In genomic region chr5:107372723-107373487, GRCh38 we compare ENCODE assay signal across 24 cellular contexts.
A peak's percentile ranks its signal among the peaks of the same experiment; 100 is the strongest.
DNase-seq lines count a peak whose midpoint lies in the region; ATAC-seq and TF ChIP-seq lines count a peak whose summit lies in the region.
"Had no signal": no experiment of that assay in that cellular context is flagged by ENCODE, and none has a peak within 500 bp of the region (broad histone marks: within the 10 kb centered on the region; RNA-seq: fewer than 3 reads in every experiment).

No MANE protein-coding gene starts in this region.

- DNase-seq in SK-N-SH = no peak
- peak; percentile 8 to 32 for DNase-seq in cardiac fibroblast (ENCODE audit: low read depth in 2 of 2)
- DNase-seq in glutamatergic neuron = no peak
- DNase-seq in thoracic aorta (ENCODE audit: low spot score) = no peak
- no peak for DNase-seq in epidermal melanocyte (ENCODE audit: insufficient read length, low spot score)
- DNase-seq in activated naive CD4-positive, alpha-beta T cell treated with anti-CD3 and anti-CD28 coated beads, Interleukin-2, amount 10 ng/mL, durations not matched to agents 7 days and 5 days = no peak
- DNase-seq in NCI-H1105 (lab: John Stamatoyannopoulos, UW) = no peak
- DNase-seq: activated CD4-positive, alpha-beta T cell treated with anti-CD3 and anti-CD28 coated beads, Interleukin-2, amount 10 ng/mL, durations not matched to agents 24 days and 14 days; activated CD8-positive, alpha-beta memory T cell treated with anti-CD3 and anti-CD28 coated beads, Interleukin-2, amount 10 ng/mL, durations not matched to agents 7 days and 5 days; activated naive CD4-positive, alpha-beta T cell treated with anti-CD3 and anti-CD28 coated beads for 36 hours; activated T-cell treated with anti-CD3 and anti-CD28 coated beads, Interleukin-2, amount 50 U/mL, for 72 hours; DMS79 treated with DMSO at 0.1 percent for 48 hours; effector CD4-positive, alpha-beta T cell; KG1; NCI-H1436 treated with DMSO at 0.1 percent for 48 hours; NCI-H510A treated with DMSO at 0.1 percent for 48 hours; stomach had no signal

- CTCF ChIA-PET in SK-N-SH (lab: Yijun Ruan, JAX) = interaction anchor here (0.6 kb wide), 1 partner anchor 957 kb away, joined by 3 read pairs; no protein-coding TSS in a partner anchor
- CTCF ChIA-PET in activated naive CD4-positive, alpha-beta T cell treated with anti-CD3 and anti-CD28 coated beads, Interleukin-2, amount 10 ng/mL, durations not matched to agents 7 days and 5 days (lab: Charles Lee) = no interaction called here

- H3K36me3 ChIP-seq in SK-N-SH (replicated peaks in 1 of 2; ENCODE audit: control insufficient read depth in 1 of 2, insufficient read depth in 2 of 2, low read length in 1 of 2) = no peaks in the 10 kb centered on the region
- no peaks in the 10 kb centered on the region for H3K36me3 ChIP-seq in thoracic aorta
- H3K36me3 ChIP-seq: stomach had no signal

- H3K9me3 Mint-ChIP-seq in glutamatergic neuron (ENCODE audit: unreplicated experiment) = peaks cover 3% of the 10 kb centered on the region
- no peaks in the 10 kb centered on the region for H3K9me3 Mint-ChIP-seq in activated naive CD4-positive, alpha-beta T cell treated with anti-CD3 and anti-CD28 coated beads, Interleukin-2, amount 10 ng/mL, durations not matched to agents 7 days and 5 days
- H3K9me3 Mint-ChIP-seq: activated CD4-positive, alpha-beta T cell treated with anti-CD3 and anti-CD28 coated beads, Interleukin-2, amount 10 ng/mL, durations not matched to agents 24 days and 14 days; activated naive CD4-positive, alpha-beta T cell treated with anti-CD3 and anti-CD28 coated beads for 36 hours; activated T-cell treated with anti-CD3 and anti-CD28 coated beads, Interleukin-2, amount 50 U/mL, for 72 hours; central memory CD8-positive, alpha-beta T cell; T-helper 2 cell treated with Interferon-gamma antibody and Interleukin-4, amounts not matched to agents 5 μg/mL and 100 μg/mL, for 36 hours; type B pancreatic cell had no signal

- ATAC-seq in SK-N-SH treated with all-trans-retinoic acid at 6 μM for 48 hours = no peak
- no peak for ATAC-seq in thoracic aorta (ENCODE audit: insufficient number of reproducible peaks, low FRiP score, low read depth)
- ATAC-seq: activated CD8-positive, alpha-beta memory T cell treated with anti-CD3 and anti-CD28 coated beads, Interleukin-2, amount 10 ng/mL, durations not matched to agents 7 days and 5 days; activated T-cell treated with anti-CD3 and anti-CD28 coated beads, Interleukin-2, amount 50 U/mL, for 72 hours had no signal

- no peak overlapping the region for H3K27ac ChIP-seq in SK-N-SH (ENCODE audit: low read depth in 2 of 2, low read length in 1 of 2)
- peak overlapping the region; percentile 25 to 33 for H3K27ac ChIP-seq in thoracic aorta
- H3K27ac ChIP-seq: 22Rv1, stomach, VCaP had no signal

- H3K27me3 ChIP-seq in SK-N-SH (ENCODE audit: insufficient read depth) (no peaks in the 10 kb centered on the region), thoracic aorta (replicated peaks; ENCODE audit: insufficient read depth) (no peaks in the 10 kb centered on the region)
- H3K27me3 ChIP-seq: stomach had no signal

- no peak overlapping the region for H3K4me2 ChIP-seq in SK-N-SH

- no peak overlapping the region for H3K9ac ChIP-seq in SK-N-SH

- H3F3A ChIP-seq in SK-N-SH (replicated peaks; ENCODE audit: insufficient read depth) = no peaks in the 10 kb centered on the region

- H3K9me2 ChIP-seq in SK-N-SH = no peaks in the 10 kb centered on the region

- WGBS in SK-N-SH (ENCODE audit: low lambda C conversion rate) = 95% methylated on average over 7 of the region's 7 CpGs

- no peaks in the 10 kb centered on the region for H3K79me2 ChIP-seq in SK-N-SH (ENCODE audit: insufficient read depth)

- no peak overlapping the region for H3K4me3 Mint-ChIP-seq in glutamatergic neuron (ENCODE audit: unreplicated experiment)
- H3K4me3 Mint-ChIP-seq in activated naive CD4-positive, alpha-beta T cell treated with anti-CD3 and anti-CD28 coated beads, Interleukin-2, amount 10 ng/mL, durations not matched to agents 7 days and 5 days = no peak overlapping the region
- H3K4me3 Mint-ChIP-seq: activated CD4-positive, alpha-beta T cell treated with anti-CD3 and anti-CD28 coated beads, Interleukin-2, amount 10 ng/mL, durations not matched to agents 24 days and 14 days; activated CD8-positive, alpha-beta memory T cell treated with anti-CD3 and anti-CD28 coated beads, Interleukin-2, amount 10 ng/mL, durations not matched to agents 7 days and 5 days; activated naive CD4-positive, alpha-beta T cell treated with anti-CD3 and anti-CD28 coated beads for 36 hours; activated T-cell treated with anti-CD3 and anti-CD28 coated beads, Interleukin-2, amount 50 U/mL, for 72 hours; central memory CD8-positive, alpha-beta T cell; T-helper 2 cell treated with Interferon-gamma antibody and Interleukin-4, amounts not matched to agents 5 μg/mL and 100 μg/mL, for 36 hours; type B pancreatic cell had no signal

- POLR2A ChIA-PET in SK-N-SH (lab: Yijun Ruan, JAX) = no interaction called here

- no peak overlapping the region; the same call in 1 of the 2 replicates for H2AFZ ChIP-seq in SK-N-SH (ENCODE audit: low read depth)

- H3K9me3 ChIP-seq in SK-N-SH (no peaks in the 10 kb centered on the region), thoracic aorta (no peaks in the 10 kb centered on the region)
- H3K9me3 ChIP-seq: stomach had no signal

- peaks cover 4% of the 10 kb centered on the region for H3K27me3 Mint-ChIP-seq in glutamatergic neuron (ENCODE audit: unreplicated experiment)
- H3K27me3 Mint-ChIP-seq in activated naive CD4-positive, alpha-beta T cell treated with anti-CD3 and anti-CD28 coated beads, Interleukin-2, amount 10 ng/mL, durations not matched to agents 7 days and 5 days = no peaks in the 10 kb centered on the region
- H3K27me3 Mint-ChIP-seq: central memory CD8-positive, alpha-beta T cell; type B pancreatic cell had no signal

- TF ChIP-seq CTCF in SK-N-SH (IDR thresholded peaks at IDR 0.05) = no peak
- TF ChIP-seq CTCF in cardiac fibroblast (IDR thresholded peaks at IDR 0.05; ENCODE audit: low read depth, low read length) = no peak
- no peak for TF ChIP-seq CTCF in glutamatergic neuron (IDR thresholded peaks at IDR 0.05; ENCODE audit: partially characterized antibody, unreplicated experiment)
- TF ChIP-seq CTCF in thoracic aorta (IDR thresholded peaks at IDR 0.05) = no peak

- no peak for TF ChIP-seq RAD21 in SK-N-SH (IDR thresholded peaks at IDR 0.05; ENCODE audit: low read length)

- H3K4me3 ChIP-seq in SK-N-SH (ENCODE audit: low read depth in 2 of 2, low read length in 1 of 2) = no peak overlapping the region
- no peak overlapping the region for H3K4me3 ChIP-seq in cardiac fibroblast (replicated peaks in 1 of 2; ENCODE audit: low read depth in 2 of 2, low read length in 2 of 2)
- H3K4me3 ChIP-seq in thoracic aorta = peak overlapping the region; percentile 51
- H3K4me3 ChIP-seq: lung, stomach had no signal

- TF ChIP-seq EP300 in SK-N-SH (IDR thresholded peaks at IDR 0.05; ENCODE audit: borderline replicate concordance in 1 of 2, low read depth in 1 of 2, low read length in 1 of 2) = no peak

- H3K4me1 Mint-ChIP-seq in glutamatergic neuron (ENCODE audit: low read depth, unreplicated experiment) = peaks cover 15% of the 10 kb centered on the region
- H3K4me1 Mint-ChIP-seq in activated naive CD4-positive, alpha-beta T cell treated with anti-CD3 and anti-CD28 coated beads, Interleukin-2, amount 10 ng/mL, durations not matched to agents 7 days and 5 days = no peaks in the 10 kb centered on the region
- H3K4me1 Mint-ChIP-seq: activated CD4-positive, alpha-beta T cell treated with anti-CD3 and anti-CD28 coated beads, Interleukin-2, amount 10 ng/mL, durations not matched to agents 24 days and 14 days; activated CD8-positive, alpha-beta memory T cell treated with anti-CD3 and anti-CD28 coated beads, Interleukin-2, amount 10 ng/mL, durations not matched to agents 7 days and 5 days; central memory CD8-positive, alpha-beta T cell had no signal

- peak overlapping the region; percentile 30 for H3K27ac Mint-ChIP-seq in glutamatergic neuron (ENCODE audit: unreplicated experiment)
- H3K27ac Mint-ChIP-seq in activated naive CD4-positive, alpha-beta T cell treated with anti-CD3 and anti-CD28 coated beads, Interleukin-2, amount 10 ng/mL, durations not matched to agents 7 days and 5 days = no peak overlapping the region
- H3K27ac Mint-ChIP-seq: activated CD4-positive, alpha-beta T cell treated with anti-CD3 and anti-CD28 coated beads, Interleukin-2, amount 10 ng/mL, durations not matched to agents 24 days and 14 days; activated CD8-positive, alpha-beta memory T cell treated with anti-CD3 and anti-CD28 coated beads, Interleukin-2, amount 10 ng/mL, durations not matched to agents 7 days and 5 days; activated naive CD4-positive, alpha-beta T cell treated with anti-CD3 and anti-CD28 coated beads for 36 hours; activated T-cell treated with anti-CD3 and anti-CD28 coated beads, Interleukin-2, amount 50 U/mL, for 72 hours; T-helper 2 cell treated with Interferon-gamma antibody and Interleukin-4, amounts not matched to agents 5 μg/mL and 100 μg/mL, for 36 hours; type B pancreatic cell had no signal

- no peaks in the 10 kb centered on the region for H3K4me1 ChIP-seq in SK-N-SH (ENCODE audit: control insufficient read depth in 1 of 2, insufficient read depth in 2 of 2, low read depth in 1 of 2, low read length in 1 of 2)
- H3K4me1 ChIP-seq in thoracic aorta (ENCODE audit: control insufficient read depth in 1 of 2, low read depth in 2 of 2) = peaks cover 0 to 33% of the 10 kb centered on the region in 2 donors
- H3K4me1 ChIP-seq: stomach had no signal

- no peaks in the 10 kb centered on the region for H3K36me3 Mint-ChIP-seq in glutamatergic neuron (ENCODE audit: unreplicated experiment)
- H3K36me3 Mint-ChIP-seq in activated naive CD4-positive, alpha-beta T cell treated with anti-CD3 and anti-CD28 coated beads, Interleukin-2, amount 10 ng/mL, durations not matched to agents 7 days and 5 days = no peaks in the 10 kb centered on the region
- H3K36me3 Mint-ChIP-seq: activated CD8-positive, alpha-beta memory T cell treated with anti-CD3 and anti-CD28 coated beads, Interleukin-2, amount 10 ng/mL, durations not matched to agents 7 days and 5 days had no signal

- no peaks in the 10 kb centered on the region for H4K20me1 ChIP-seq in SK-N-SH (ENCODE audit: insufficient read depth)

TF ChIP-seq in SK-N-SH treated with all-trans-retinoic acid at 6 μM for 48 hours, 23 proteins besides CTCF, POLR2A, EP300 and RAD21 (continues in another document):
- no peak for TF ChIP-seq OSR1 (CRISPR knock-in tag; IDR thresholded peaks at IDR 0.05)
- TF ChIP-seq TOX (CRISPR knock-in tag; IDR thresholded peaks at IDR 0.05; ENCODE audit: borderline replicate concordance) = no peak
- no peak for TF ChIP-seq CSDC2 (CRISPR knock-in tag; IDR thresholded peaks at IDR 0.05)
- TF ChIP-seq ARNTL (CRISPR knock-in tag; IDR thresholded peaks at IDR 0.05; ENCODE audit: borderline replicate concordance, low read depth) = no peak
- no peak for TF ChIP-seq ESRRG (CRISPR knock-in tag; IDR thresholded peaks at IDR 0.05)
- TF ChIP-seq ZFP3 (CRISPR knock-in tag; IDR thresholded peaks at IDR 0.05) = no peak
- TF ChIP-seq PPARA (CRISPR knock-in tag; IDR thresholded peaks at IDR 0.05; ENCODE audit: borderline replicate concordance) = no peak
- no peak for TF ChIP-seq ZNF565 (CRISPR knock-in tag; conservative IDR thresholded peaks at IDR 0.05; ENCODE audit: low read depth)
- TF ChIP-seq BACH2 (CRISPR knock-in tag; IDR thresholded peaks at IDR 0.05; ENCODE audit: borderline replicate concordance) = no peak

Comparison
In these comparisons a context has a peak if more than half of its experiments do, and no peak if none do; other contexts are left out.
1. DNase-seq: peak in cardiac fibroblast (2 of 2); none in SK-N-SH (single experiment), glutamatergic neuron (single experiment), thoracic aorta (single experiment), epidermal melanocyte (single experiment), activated naive CD4-positive, alpha-beta T cell treated with anti-CD3 and anti-CD28 coated beads, Interleukin-2, amount 10 ng/mL, durations not matched to agents 7 days and 5 days (single experiment) and NCI-H1105 (single experiment).
2. H3K27ac ChIP-seq: peak in thoracic aorta (2 of 2); none in SK-N-SH (0 of 2).